Comparison of ENCODE assay signal across 8 cellular contexts in the genomic region with DNA sequence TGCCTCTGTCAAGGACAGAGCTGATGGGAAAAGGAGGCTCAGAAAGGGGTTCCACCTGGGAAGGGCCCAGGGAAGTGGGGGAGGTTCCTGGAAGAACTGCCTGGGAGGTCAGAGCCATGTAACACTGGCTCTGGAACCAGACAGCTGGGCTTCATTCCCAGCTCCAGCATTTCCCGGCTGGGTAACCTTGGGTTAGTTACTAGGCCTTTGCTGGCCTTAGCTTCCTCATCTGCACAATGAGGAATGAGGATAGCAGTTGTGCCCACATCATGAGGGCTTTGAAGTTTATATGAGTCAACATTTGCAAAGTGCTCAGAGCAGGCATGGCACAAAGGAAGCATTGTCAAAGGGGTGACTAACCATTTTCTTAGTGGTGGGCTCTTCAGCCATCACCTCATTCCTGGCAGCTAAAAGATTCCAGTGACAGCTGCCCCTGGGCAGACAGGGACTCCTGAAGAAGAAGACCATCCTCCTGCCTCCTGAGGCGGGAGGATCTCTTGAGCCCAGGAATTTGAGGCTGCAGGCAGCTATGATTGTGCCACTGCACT. TPM values are rescaled to one million over a fixed set of nuclear protein-coding genes. Genes with fewer than 3 reads are reported as not detected.
DNase-seq lines count a peak whose midpoint lies in the region; ATAC-seq and TF ChIP-seq lines count a peak whose summit lies in the region.

No MANE protein-coding gene starts in this region.

- intact Hi-C loops in CD4-positive, alpha-beta T cell (cut with DNase I, micrococcal nuclease): loop anchor here in 1 of 2 experiments (5.0 kb wide), 1 partner anchor 673 kb away; no protein-coding TSS in a partner anchor
- intact Hi-C loops in dorsolateral prefrontal cortex (cut with DNase I): loop anchor here (5.0 kb wide), 2 partner anchors 37 to 42 kb away; no protein-coding TSS in a partner anchor

- H3K4me3 Mint-ChIP-seq in CD4-positive, alpha-beta T cell: peak overlapping the region; percentile 100
- H3K4me3 Mint-ChIP-seq in neural progenitor cell: peak overlapping the region; percentile 95

- H3K27me3 Mint-ChIP-seq in CD4-positive, alpha-beta T cell: no peaks in the 10 kb centered on the region
- peaks cover 13% of the 10 kb centered on the region for H3K27me3 Mint-ChIP-seq in neural progenitor cell (ENCODE audit: insufficient read depth, low read depth)

- H3K4me1 Mint-ChIP-seq in CD4-positive, alpha-beta T cell (ENCODE audit: low read depth): peaks cover 77% of the 10 kb centered on the region
- H3K4me1 Mint-ChIP-seq in neural progenitor cell: peaks cover 39% of the 10 kb centered on the region

- no peaks in the 10 kb centered on the region for H3K36me3 ChIP-seq in neural progenitor cell

- H3F3A ChIP-seq in neural progenitor cell (ENCODE audit: low read depth): peaks cover 26% of the 10 kb centered on the region

- DNase-seq in CD4-positive, alpha-beta T cell: no peak
- DNase-seq in NCI-H2196 treated with DMSO at 0.1 percent for 48 hours (lab: John Stamatoyannopoulos, UW; ENCODE audit: unreplicated experiment) (peak; percentile 24), dorsolateral prefrontal cortex (no peak), neural progenitor cell (ENCODE audit: low spot score) (no peak), NCI-H1417 (lab: John Stamatoyannopoulos, UW) (no peak)

- H3K27ac Mint-ChIP-seq in CD4-positive, alpha-beta T cell: peak overlapping the region; percentile 100
- H3K27ac Mint-ChIP-seq in neural progenitor cell: peak overlapping the region; percentile 44

- peak overlapping the region; percentile 39 for H3K27ac ChIP-seq in CD4-positive, alpha-beta T cell (ENCODE audit: low read depth, low read length)
- H3K27ac ChIP-seq in dorsolateral prefrontal cortex (peak overlapping the region in 51 of 59 donors; percentile 5 to 100 (median 100)), neural progenitor cell (no peak overlapping the region)

- ATAC-seq in CD4-positive, alpha-beta T cell (ENCODE audit: poor library complexity): no peak
- ATAC-seq in GM18505 (IDR thresholded peaks at IDR 0.05; ENCODE audit: unreplicated experiment) (no peak), GM18498 (IDR thresholded peaks at IDR 0.05; ENCODE audit: unreplicated experiment) (no peak), GM21529 (IDR thresholded peaks at IDR 0.05; ENCODE audit: unreplicated experiment) (no peak)

- POLR2A ChIA-PET in CD4-positive, alpha-beta T cell (lab: Charles Lee): interaction anchor here (1.2 to 9.8 kb wide), 5 partner anchors 12 to 1727 kb away, joined by 3 to 430 read pairs (median 4); a partner anchor contains a TSS

- H3K4me2 ChIP-seq in neural progenitor cell: no peak overlapping the region

- peaks cover 42% of the 10 kb centered on the region for H3K36me3 Mint-ChIP-seq in CD4-positive, alpha-beta T cell (ENCODE audit: low read depth)
- peaks cover 17% of the 10 kb centered on the region for H3K36me3 Mint-ChIP-seq in neural progenitor cell

- H3K9me3 Mint-ChIP-seq in CD4-positive, alpha-beta T cell: no peaks in the 10 kb centered on the region
- H3K9me3 Mint-ChIP-seq in neural progenitor cell: no peaks in the 10 kb centered on the region

- no peak overlapping the region for H2AFZ ChIP-seq in neural progenitor cell (replicated peaks)

- no peaks in the 10 kb centered on the region for H3K9me3 ChIP-seq in CD4-positive, alpha-beta T cell (ENCODE audit: control insufficient read depth, low read length)
- no peaks in the 10 kb centered on the region for H3K9me3 ChIP-seq in neural progenitor cell (ENCODE audit: low read depth)

- H3K27me3 ChIP-seq in CD4-positive, alpha-beta T cell (ENCODE audit: control insufficient read depth, insufficient read depth, low read length): no peaks in the 10 kb centered on the region
- H3K27me3 ChIP-seq in dorsolateral prefrontal cortex: no peaks in the 10 kb centered on the region
- no peaks in the 10 kb centered on the region for H3K27me3 ChIP-seq in neural progenitor cell

- no peak for TF ChIP-seq CTCF in CD4-positive, alpha-beta T cell (IDR thresholded peaks at IDR 0.05)
- TF ChIP-seq CTCF in dorsolateral prefrontal cortex (IDR thresholded peaks at IDR 0.05 in 54 of 56, conservative IDR thresholded peaks at IDR 0.05 in 2 of 56; ENCODE audit: low read depth in 1 of 56, partially characterized antibody in 56 of 56) (no peak), neural progenitor cell (IDR thresholded peaks at IDR 0.05) (no peak)

- no peak overlapping the region for H3K9ac ChIP-seq in neural progenitor cell

- peaks cover 33% of the 10 kb centered on the region for H3K79me2 ChIP-seq in neural progenitor cell (ENCODE audit: low read depth)

- peaks cover 5% of the 10 kb centered on the region for H3K4me1 ChIP-seq in neural progenitor cell

- H3K4me3 ChIP-seq in dorsolateral prefrontal cortex: no peak overlapping the region
- H3K4me3 ChIP-seq in neural progenitor cell: no peak overlapping the region

- peaks cover 27% of the 10 kb centered on the region for H4K20me1 ChIP-seq in neural progenitor cell (ENCODE audit: low read depth)

- TF ChIP-seq POLR2A in GM18505 (IDR thresholded peaks at IDR 0.05; ENCODE audit: borderline replicate concordance, extremely low read depth, insufficient read depth, insufficient read length): no peak

- CTCF ChIA-PET in CD4-positive, alpha-beta T cell (lab: Charles Lee): interaction anchor here (0.6 to 1.4 kb wide), 5 partner anchors 9 to 496 kb away, joined by 3 to 5 read pairs (median 3); a partner anchor contains a TSS

RNA-seq across cellular contexts. Expression of a gene that starts 1.7 kb away (rescaled TPM):
- 100 to 1,000 TPM; 666 to 672 TPM for total RNA-seq in CD4-positive, alpha-beta T cell
- total RNA-seq in dorsolateral prefrontal cortex (1,000 to 10,000 TPM in 2 of 120 experiments, 100 to 1,000 TPM in 67, 10 to 100 TPM in 51; 67.5 to 1,486 (median 107) TPM), neural progenitor cell (ENCODE audit: low replicate concordance) (61.4 and 61.9 TPM in 2 replicates)

RNA-seq across cellular contexts. Expression of a gene that starts 9.5 kb away (rescaled TPM):
- total RNA-seq in CD4-positive, alpha-beta T cell: 100 to 1,000 TPM; 217 to 232 TPM
- total RNA-seq in dorsolateral prefrontal cortex: 100 to 1,000 TPM; 169 to 287 (median 205) TPM
- 41.9 and 96.4 TPM in 2 replicates for total RNA-seq in neural progenitor cell (ENCODE audit: low replicate concordance)

RNA-seq across cellular contexts. Expression of a gene that starts 24.0 kb away (rescaled TPM):
- 10 to 100 TPM; 17.8 to 21.0 TPM for total RNA-seq in CD4-positive, alpha-beta T cell
- 100 to 1,000 TPM in 13 of 120 experiments, 10 to 100 TPM in 107; 54.9 to 112 (median 87.4) TPM for total RNA-seq in dorsolateral prefrontal cortex
- 23.6 and 83.6 TPM in 2 replicates for total RNA-seq in neural progenitor cell (ENCODE audit: low replicate concordance)

RNA-seq across cellular contexts. Expression of a gene that starts 44.8 kb away (rescaled TPM):
- total RNA-seq in CD4-positive, alpha-beta T cell: not detected
- total RNA-seq in dorsolateral prefrontal cortex (1 to 10 TPM in 24 of 120 experiments, under 1 TPM in 58, not detected in 38; 0.29 to 4.1 (median 0.66) TPM), neural progenitor cell (ENCODE audit: low replicate concordance) (not detected in 2 replicates)

RNA-seq across cellular contexts. Expression of a gene that starts 51.9 kb away (rescaled TPM):
- total RNA-seq in CD4-positive, alpha-beta T cell: 10 to 100 TPM; 31.7 to 39.1 TPM
- 100 to 1,000 TPM; 107 to 236 (median 166) TPM for total RNA-seq in dorsolateral prefrontal cortex
- 38.0 and 177 TPM in 2 replicates for total RNA-seq in neural progenitor cell (ENCODE audit: low replicate concordance)
